ENCODE assay signal across 8 cellular contexts in the genomic region with DNA sequence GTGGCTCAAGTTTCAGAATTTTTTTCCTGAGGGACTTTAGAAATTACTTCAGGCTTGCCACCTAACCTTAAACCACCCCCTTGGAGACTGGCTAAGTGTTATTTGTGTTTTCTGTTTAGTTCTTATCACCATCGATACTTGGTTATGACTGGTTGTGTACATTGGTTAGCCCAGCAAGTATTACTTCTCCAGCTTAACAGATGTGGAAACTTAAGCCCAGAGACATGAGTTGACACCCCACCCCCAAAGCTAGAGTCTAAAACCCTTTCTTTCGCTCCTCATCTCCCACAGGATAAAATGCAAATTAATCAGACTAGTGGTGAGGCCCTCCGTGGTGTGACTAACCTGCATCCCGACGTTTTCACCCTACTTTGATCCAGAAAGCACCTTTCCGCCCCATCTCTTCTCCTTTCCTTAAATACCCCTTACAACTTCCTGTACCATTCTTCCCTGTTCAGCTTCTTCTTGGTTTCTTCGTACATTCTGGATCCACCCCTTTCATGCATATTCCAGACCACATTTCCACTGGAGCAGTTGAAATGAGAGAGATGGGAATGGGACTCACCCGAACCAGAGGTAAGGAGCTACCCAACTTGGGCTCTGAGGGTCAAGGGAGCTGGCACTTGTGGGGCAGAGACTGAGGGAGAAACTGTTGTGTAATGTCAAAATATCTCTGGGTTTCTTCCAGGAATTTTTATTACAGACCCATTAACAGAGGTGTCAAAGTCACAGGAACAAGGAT. TPM values are rescaled to one million over a fixed set of nuclear protein-coding genes. Genes with fewer than 3 reads are reported as not detected.
DNase-seq lines count a peak whose midpoint lies in the region; ATAC-seq, FAIRE-seq and TF ChIP-seq lines count a peak whose summit lies in the region.

No MANE protein-coding gene starts in this region.

- peak overlapping the region; percentile 44 for H3K9ac ChIP-seq in endocrine pancreas (ENCODE audit: control insufficient read depth, insufficient read depth, low read length)

- TF ChIP-seq CTCF in HFF-Myc (IDR thresholded peaks at IDR 0.05; ENCODE audit: low read depth, low read length, missing control alignments) (no peak), PC-9 (conservative IDR thresholded peaks at IDR 0.05) (no peak), osteocyte (IDR thresholded peaks at IDR 0.05) (no peak)

- H3K4me1 ChIP-seq in PC-9 (replicated peaks; ENCODE audit: insufficient read depth) = peaks cover 45% of the 10 kb centered on the region
- peaks cover 7% of the 10 kb centered on the region for H3K4me1 ChIP-seq in endocrine pancreas (ENCODE audit: control insufficient read depth, insufficient read depth, low read length)

- H3K27me3 Mint-ChIP-seq in osteocyte (ENCODE audit: unreplicated experiment) = no peaks in the 10 kb centered on the region

- H3K79me2 ChIP-seq in PC-9 (ENCODE audit: low read depth) = peaks cover 34% of the 10 kb centered on the region

- POLR2A ChIA-PET in PC-9 (lab: Charles Lee; ENCODE audit: unreplicated experiment) = interaction anchor here (0.5 to 1.4 kb wide), 4 partner anchors 12 to 288 kb away, joined by 3 to 5 read pairs (median 4); partner anchors contain the start of gene IWS1

- CTCF ChIA-PET in PC-9 (lab: Charles Lee) = interaction anchor here (0.7 to 1.2 kb wide), 2 partner anchors 14 to 25 kb away, joined by 3 to 5 read pairs; no protein-coding TSS in a partner anchor

- no peak for TF ChIP-seq POLR2A in GM12892 (IDR thresholded peaks at IDR 0.05; ENCODE audit: low read depth, low read length)

- BruUV-seq in PC-9 (replicated peaks; lab: Mats Ljungman, UMichigan) = TSS peak; percentile 71

- peak overlapping the region; percentile 92 for H3K4me2 ChIP-seq in PC-9

- peaks cover 3% of the 10 kb centered on the region for H3K9me3 Mint-ChIP-seq in osteocyte (ENCODE audit: unreplicated experiment)

- no peaks in the 10 kb centered on the region for H3K9me2 ChIP-seq in PC-9 (ENCODE audit: insufficient read depth)

- peaks cover 41% of the 10 kb centered on the region for H3K4me1 Mint-ChIP-seq in osteocyte (ENCODE audit: unreplicated experiment)

- H3K9me3 ChIP-seq in PC-9 (ENCODE audit: insufficient read depth, low read depth) = no peaks in the 10 kb centered on the region
- H3K9me3 ChIP-seq in endocrine pancreas (ENCODE audit: control insufficient read depth, low read length) = no peaks in the 10 kb centered on the region

- peak overlapping the region; percentile 96 for H3K27ac Mint-ChIP-seq in osteocyte (ENCODE audit: unreplicated experiment)

- intact Hi-C loops in PC-9 (cut with micrococcal nuclease; ENCODE audit: unreplicated experiment) = loop anchor here (1.0 kb wide), 2 partner anchors 10 to 35 kb away; no protein-coding TSS in a partner anchor

- H3K36me3 ChIP-seq in PC-9 (ENCODE audit: low read depth) = no peaks in the 10 kb centered on the region
- no peaks in the 10 kb centered on the region for H3K36me3 ChIP-seq in endocrine pancreas (ENCODE audit: control insufficient read depth, insufficient read depth, low read length)

- no peak for ATAC-seq in left lobe of liver

- peaks cover 28% of the 10 kb centered on the region for H3F3A ChIP-seq in PC-9 (ENCODE audit: insufficient read depth, low read depth)

- peaks cover 16% of the 10 kb centered on the region for H4K20me1 ChIP-seq in PC-9 (ENCODE audit: insufficient read depth)

- peak; percentile 76 for FAIRE-seq in GM12892 (lab: Jason Lieb, UNC)

- H3K27ac ChIP-seq in PC-9 = peak overlapping the region; percentile 81

- H3K4me3 ChIP-seq in HFF-Myc (replicated peaks; ENCODE audit: low read depth, low read length) (peak overlapping the region; percentile 37), PC-9 (peak overlapping the region; percentile 66), endocrine pancreas (ENCODE audit: control insufficient read depth, insufficient read depth, low read length) (peak overlapping the region; percentile 74)

- peak overlapping the region; percentile 85 for H3K4me3 Mint-ChIP-seq in osteocyte (ENCODE audit: unreplicated experiment)

- H3K27me3 ChIP-seq in PC-9 (ENCODE audit: insufficient read depth, low read depth) = no peaks in the 10 kb centered on the region
- no peaks in the 10 kb centered on the region for H3K27me3 ChIP-seq in endocrine pancreas (ENCODE audit: control insufficient read depth, insufficient read depth, low read length)

- peak overlapping the region; percentile 88 for H2AFZ ChIP-seq in PC-9

- H3K36me3 Mint-ChIP-seq in osteocyte (ENCODE audit: unreplicated experiment) = no peaks in the 10 kb centered on the region

- DNase-seq in GM12892 (ENCODE audit: insufficient read length) (no peak), HFF-Myc (ENCODE audit: extremely low read depth, low read depth) (no peak), PC-9 (peak in 1 of 2 experiments; percentile 77), osteocyte (ENCODE audit: extremely low spot score, unreplicated experiment) (peak; percentile 15), DMS153 treated with DMSO at 0.1 percent for 48 hours (lab: John Stamatoyannopoulos, UW; ENCODE audit: unreplicated experiment) (no peak), left lobe of liver (ENCODE audit: low spot score) (no peak), NCI-H2227 treated with DMSO at 0.1 percent for 48 hours (lab: John Stamatoyannopoulos, UW) (no peak)

RNA-seq across cellular contexts. Expression of gene MAP3K2, which starts 0.8 kb away (rescaled TPM):
- polyA plus RNA-seq in GM12892 (2012; ENCODE audit: missing spikeins) = 12.9 TPM
- total RNA-seq in PC-9 (2021) (75.9 and 81.2 TPM in 2 replicates), osteocyte (60.9 and 63.9 TPM in 2 replicates), left lobe of liver (48.9 TPM)

RNA-seq across cellular contexts. Expression of gene PROC, which starts 29.6 kb away (rescaled TPM):
- not detected for polyA plus RNA-seq in GM12892 (2012; ENCODE audit: missing spikeins)
- 5.8 and 6.1 TPM in 2 replicates for total RNA-seq in PC-9 (2021)
- 1.6 and 2.5 TPM in 2 replicates for total RNA-seq in osteocyte
- total RNA-seq in left lobe of liver = 479 TPM

Comparison
In these comparisons a context has a peak if more than half of its experiments do, and no peak if none do; other contexts are left out.
1. RNA of gene PROC, which starts 29.6 kb away (total RNA-seq): 479 TPM in left lobe of liver (single experiment); 5.8 to 6.1 TPM in PC-9 and 1.6 to 2.5 TPM in osteocyte; every median in the first group is over 10 times any median in the second.
2. Peak in every context shown above with its lines, with median percentiles within 50 percentile points of each other: H3K4me3 ChIP-seq.